Comparison of ENCODE assay signal across 1 cellular context in the genomic region with DNA sequence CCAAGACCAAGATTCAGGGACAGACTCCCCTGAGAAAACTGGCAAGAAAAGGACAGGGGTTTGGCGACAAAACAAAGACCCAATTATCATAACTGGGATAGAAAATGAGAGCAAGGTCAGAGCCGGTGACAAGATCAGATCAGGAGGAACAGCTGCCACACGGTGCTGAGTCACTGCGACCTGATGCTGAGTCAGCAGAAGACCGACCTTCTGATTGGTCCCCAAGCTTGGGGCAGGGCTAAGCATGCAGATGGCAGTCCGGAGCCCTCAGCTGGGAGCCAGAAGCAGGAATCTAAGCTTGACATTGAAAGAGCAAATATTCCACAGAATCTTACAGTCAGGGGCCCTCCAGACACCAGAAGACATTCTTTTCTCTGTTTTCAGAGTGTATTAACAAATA.
A peak's percentile ranks its signal among the peaks of the same experiment; 100 is the strongest.
TF ChIP-seq lines count a peak whose summit lies in the region.

No MANE protein-coding gene starts in this region.

TF ChIP-seq in K562, 482 proteins besides CTCF, POLR2A, EP300 and RAD21 (continued from another document and continues in another):
- TF ChIP-seq, protein P1, sequence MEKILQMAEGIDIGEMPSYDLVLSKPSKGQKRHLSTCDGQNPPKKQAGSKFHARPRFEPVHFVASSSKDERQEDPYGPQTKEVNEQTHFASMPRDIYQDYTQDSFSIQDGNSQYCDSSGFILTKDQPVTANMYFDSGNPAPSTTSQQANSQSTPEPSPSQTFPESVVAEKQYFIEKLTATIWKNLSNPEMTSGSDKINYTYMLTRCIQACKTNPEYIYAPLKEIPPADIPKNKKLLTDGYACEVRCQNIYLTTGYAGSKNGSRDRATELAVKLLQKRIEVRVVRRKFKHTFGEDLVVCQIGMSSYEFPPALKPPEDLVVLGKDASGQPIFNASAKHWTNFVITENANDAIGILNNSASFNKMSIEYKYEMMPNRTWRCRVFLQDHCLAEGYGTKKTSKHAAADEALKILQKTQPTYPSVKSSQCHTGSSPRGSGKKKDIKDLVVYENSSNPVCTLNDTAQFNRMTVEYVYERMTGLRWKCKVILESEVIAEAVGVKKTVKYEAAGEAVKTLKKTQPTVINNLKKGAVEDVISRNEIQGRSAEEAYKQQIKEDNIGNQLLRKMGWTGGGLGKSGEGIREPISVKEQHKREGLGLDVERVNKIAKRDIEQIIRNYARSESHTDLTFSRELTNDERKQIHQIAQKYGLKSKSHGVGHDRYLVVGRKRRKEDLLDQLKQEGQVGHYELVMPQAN (IDR thresholded peaks at IDR 0.05; ENCODE audit: borderline replicate concordance), result no peak; the same call in 1 of the 2 replicates
- TF ChIP-seq MTA3 (IDR thresholded peaks at IDR 0.05; ENCODE audit: borderline replicate concordance), result peak; percentile 23; the same call in 1 of the 2 replicates
- TF ChIP-seq TBL1XR1 (IDR thresholded peaks at IDR 0.05; ENCODE audit: low read length in 2 of 2), result peak in 1 of 2 experiments; percentile 72; a peak in 2 of 4 replicates
- peak; percentile 78 for TF ChIP-seq CBFA2T3 (IDR thresholded peaks at IDR 0.05)
- TF ChIP-seq TCF7 (IDR thresholded peaks at IDR 0.05; ENCODE audit: borderline replicate concordance), result no peak
- TF ChIP-seq CXXC5 (CRISPR knock-in tag; IDR thresholded peaks at IDR 0.05), result peak; percentile 42; the same call in 1 of the 2 replicates
- TF ChIP-seq NR3C1 (CRISPR knock-in tag; IDR thresholded peaks at IDR 0.05), result no peak
- TF ChIP-seq ZZZ3 (IDR thresholded peaks at IDR 0.05), result no peak
- TF ChIP-seq, protein P2, sequence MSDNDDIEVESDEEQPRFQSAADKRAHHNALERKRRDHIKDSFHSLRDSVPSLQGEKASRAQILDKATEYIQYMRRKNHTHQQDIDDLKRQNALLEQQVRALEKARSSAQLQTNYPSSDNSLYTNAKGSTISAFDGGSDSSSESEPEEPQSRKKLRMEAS (CRISPR knock-in tag; IDR thresholded peaks at IDR 0.05), result no peak
- peak; percentile 100 for TF ChIP-seq MAFG (tag; conservative IDR thresholded peaks at IDR 0.05)
- TF ChIP-seq KDM2B (CRISPR knock-in tag; IDR thresholded peaks at IDR 0.05), result no peak
- TF ChIP-seq CBFA2T2 (conservative IDR thresholded peaks at IDR 0.05), result peak; percentile 61
- TF ChIP-seq NCOA6 (IDR thresholded peaks at IDR 0.05), result no peak
- TF ChIP-seq, protein P3, sequence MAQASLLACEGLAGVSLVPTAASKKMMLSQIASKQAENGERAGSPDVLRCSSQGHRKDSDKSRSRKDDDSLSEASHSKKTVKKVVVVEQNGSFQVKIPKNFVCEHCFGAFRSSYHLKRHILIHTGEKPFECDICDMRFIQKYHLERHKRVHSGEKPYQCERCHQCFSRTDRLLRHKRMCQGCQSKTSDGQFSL (CRISPR knock-in tag; IDR thresholded peaks at IDR 0.05), result no peak
- TF ChIP-seq, protein P3 (tag; IDR thresholded peaks at IDR 0.05), result no peak
- TF ChIP-seq MBD2 (IDR thresholded peaks at IDR 0.05; ENCODE audit: borderline replicate concordance, low read depth), result peak; percentile 13; the same call in 1 of the 2 replicates
- TF ChIP-seq DACH1 (IDR thresholded peaks at IDR 0.05; ENCODE audit: partially characterized antibody), result peak; percentile 96
- TF ChIP-seq IFI16 (CRISPR knock-in tag; IDR thresholded peaks at IDR 0.05), result no peak
- TF ChIP-seq MAFF (IDR thresholded peaks at IDR 0.05; ENCODE audit: low read length), result peak; percentile 100
- TF ChIP-seq, protein P4, sequence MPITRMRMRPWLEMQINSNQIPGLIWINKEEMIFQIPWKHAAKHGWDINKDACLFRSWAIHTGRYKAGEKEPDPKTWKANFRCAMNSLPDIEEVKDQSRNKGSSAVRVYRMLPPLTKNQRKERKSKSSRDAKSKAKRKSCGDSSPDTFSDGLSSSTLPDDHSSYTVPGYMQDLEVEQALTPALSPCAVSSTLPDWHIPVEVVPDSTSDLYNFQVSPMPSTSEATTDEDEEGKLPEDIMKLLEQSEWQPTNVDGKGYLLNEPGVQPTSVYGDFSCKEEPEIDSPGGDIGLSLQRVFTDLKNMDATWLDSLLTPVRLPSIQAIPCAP (CRISPR knock-in tag; IDR thresholded peaks at IDR 0.05; ENCODE audit: borderline replicate concordance), result no peak
- no peak for TF ChIP-seq MCM5 (IDR thresholded peaks at IDR 0.05; ENCODE audit: low read depth)
- no peak for TF ChIP-seq CSDE1 (IDR thresholded peaks at IDR 0.05)
- TF ChIP-seq, protein P5, sequence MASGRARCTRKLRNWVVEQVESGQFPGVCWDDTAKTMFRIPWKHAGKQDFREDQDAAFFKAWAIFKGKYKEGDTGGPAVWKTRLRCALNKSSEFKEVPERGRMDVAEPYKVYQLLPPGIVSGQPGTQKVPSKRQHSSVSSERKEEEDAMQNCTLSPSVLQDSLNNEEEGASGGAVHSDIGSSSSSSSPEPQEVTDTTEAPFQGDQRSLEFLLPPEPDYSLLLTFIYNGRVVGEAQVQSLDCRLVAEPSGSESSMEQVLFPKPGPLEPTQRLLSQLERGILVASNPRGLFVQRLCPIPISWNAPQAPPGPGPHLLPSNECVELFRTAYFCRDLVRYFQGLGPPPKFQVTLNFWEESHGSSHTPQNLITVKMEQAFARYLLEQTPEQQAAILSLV (tag; IDR thresholded peaks at IDR 0.05), result no peak
- TF ChIP-seq, protein P6, sequence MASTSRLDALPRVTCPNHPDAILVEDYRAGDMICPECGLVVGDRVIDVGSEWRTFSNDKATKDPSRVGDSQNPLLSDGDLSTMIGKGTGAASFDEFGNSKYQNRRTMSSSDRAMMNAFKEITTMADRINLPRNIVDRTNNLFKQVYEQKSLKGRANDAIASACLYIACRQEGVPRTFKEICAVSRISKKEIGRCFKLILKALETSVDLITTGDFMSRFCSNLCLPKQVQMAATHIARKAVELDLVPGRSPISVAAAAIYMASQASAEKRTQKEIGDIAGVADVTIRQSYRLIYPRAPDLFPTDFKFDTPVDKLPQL (IDR thresholded peaks at IDR 0.05; ENCODE audit: extremely low read depth, insufficient read length), result no peak
- TF ChIP-seq, protein P7, sequence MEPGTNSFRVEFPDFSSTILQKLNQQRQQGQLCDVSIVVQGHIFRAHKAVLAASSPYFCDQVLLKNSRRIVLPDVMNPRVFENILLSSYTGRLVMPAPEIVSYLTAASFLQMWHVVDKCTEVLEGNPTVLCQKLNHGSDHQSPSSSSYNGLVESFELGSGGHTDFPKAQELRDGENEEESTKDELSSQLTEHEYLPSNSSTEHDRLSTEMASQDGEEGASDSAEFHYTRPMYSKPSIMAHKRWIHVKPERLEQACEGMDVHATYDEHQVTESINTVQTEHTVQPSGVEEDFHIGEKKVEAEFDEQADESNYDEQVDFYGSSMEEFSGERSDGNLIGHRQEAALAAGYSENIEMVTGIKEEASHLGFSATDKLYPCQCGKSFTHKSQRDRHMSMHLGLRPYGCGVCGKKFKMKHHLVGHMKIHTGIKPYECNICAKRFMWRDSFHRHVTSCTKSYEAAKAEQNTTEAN (CRISPR knock-in tag; IDR thresholded peaks at IDR 0.05), result no peak
- no peak for TF ChIP-seq ZNF77 (CRISPR knock-in tag; IDR thresholded peaks at IDR 0.05)
- TF ChIP-seq, protein P8, sequence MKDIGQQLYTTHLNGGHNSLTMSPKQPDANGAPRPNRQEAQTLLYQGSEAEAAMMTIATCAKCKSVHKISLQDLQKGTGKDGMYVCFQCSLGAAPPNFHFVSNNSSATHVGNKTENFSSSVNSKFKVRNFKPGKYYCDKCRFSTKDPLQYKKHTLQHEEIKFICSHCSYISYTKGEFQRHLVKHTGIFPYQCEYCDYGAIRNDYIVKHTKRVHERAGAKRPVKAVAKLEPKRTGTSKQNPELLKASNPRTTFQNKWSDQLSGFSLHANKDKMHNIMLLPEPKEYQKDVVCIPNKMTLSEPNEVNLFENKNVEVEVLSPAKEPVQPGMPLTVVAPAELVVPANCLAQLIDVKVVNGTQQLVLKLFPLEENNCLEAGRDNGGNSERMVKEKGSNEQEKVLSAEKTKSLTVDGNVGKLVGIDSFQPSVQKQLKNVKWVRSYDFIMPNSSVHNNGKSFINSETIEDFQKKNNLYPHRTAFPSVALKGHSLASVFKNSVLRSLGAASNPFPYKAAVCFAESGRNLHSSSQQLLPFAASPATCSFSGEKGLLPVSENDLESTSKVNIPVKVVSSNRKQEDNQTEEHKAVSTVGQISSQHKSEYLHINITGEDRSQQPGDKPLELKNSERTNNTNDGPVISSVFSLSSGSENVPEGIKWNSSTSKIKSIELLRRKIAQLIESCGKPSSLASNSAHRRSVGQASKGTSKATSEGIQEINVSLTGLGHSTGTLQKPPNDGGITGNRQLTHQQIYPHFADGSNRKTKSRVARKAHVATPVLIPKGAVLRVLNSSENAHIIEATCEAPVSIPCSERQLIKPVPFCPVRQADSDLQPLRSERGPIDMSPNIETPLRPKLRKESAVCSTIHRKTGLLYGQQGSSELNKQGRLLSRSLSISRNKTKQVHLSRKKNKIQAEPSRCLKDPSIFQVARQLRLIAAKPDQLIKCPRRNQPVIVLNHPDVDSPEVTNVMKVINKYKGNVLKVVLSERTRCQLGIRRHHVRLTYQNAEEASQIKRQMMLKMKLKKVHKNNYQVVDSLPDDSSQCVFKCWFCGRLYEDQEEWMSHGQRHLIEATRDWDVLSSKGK (CRISPR knock-in tag; IDR thresholded peaks at IDR 0.05), result no peak
- TF ChIP-seq L3MBTL2 (IDR thresholded peaks at IDR 0.05), result peak; percentile 62
- TF ChIP-seq ZNF584 (CRISPR knock-in tag; IDR thresholded peaks at IDR 0.05; ENCODE audit: low read depth), result no peak
- no peak for TF ChIP-seq KAT2B (IDR thresholded peaks at IDR 0.05; ENCODE audit: low read depth, low read length)
- no peak for TF ChIP-seq CEBPG (CRISPR knock-in tag; IDR thresholded peaks at IDR 0.05)
- no peak for TF ChIP-seq CEBPG (tag; conservative IDR thresholded peaks at IDR 0.05 in 1 of 2, IDR thresholded peaks at IDR 0.05 in 1 of 2)
- TF ChIP-seq, protein P9, sequence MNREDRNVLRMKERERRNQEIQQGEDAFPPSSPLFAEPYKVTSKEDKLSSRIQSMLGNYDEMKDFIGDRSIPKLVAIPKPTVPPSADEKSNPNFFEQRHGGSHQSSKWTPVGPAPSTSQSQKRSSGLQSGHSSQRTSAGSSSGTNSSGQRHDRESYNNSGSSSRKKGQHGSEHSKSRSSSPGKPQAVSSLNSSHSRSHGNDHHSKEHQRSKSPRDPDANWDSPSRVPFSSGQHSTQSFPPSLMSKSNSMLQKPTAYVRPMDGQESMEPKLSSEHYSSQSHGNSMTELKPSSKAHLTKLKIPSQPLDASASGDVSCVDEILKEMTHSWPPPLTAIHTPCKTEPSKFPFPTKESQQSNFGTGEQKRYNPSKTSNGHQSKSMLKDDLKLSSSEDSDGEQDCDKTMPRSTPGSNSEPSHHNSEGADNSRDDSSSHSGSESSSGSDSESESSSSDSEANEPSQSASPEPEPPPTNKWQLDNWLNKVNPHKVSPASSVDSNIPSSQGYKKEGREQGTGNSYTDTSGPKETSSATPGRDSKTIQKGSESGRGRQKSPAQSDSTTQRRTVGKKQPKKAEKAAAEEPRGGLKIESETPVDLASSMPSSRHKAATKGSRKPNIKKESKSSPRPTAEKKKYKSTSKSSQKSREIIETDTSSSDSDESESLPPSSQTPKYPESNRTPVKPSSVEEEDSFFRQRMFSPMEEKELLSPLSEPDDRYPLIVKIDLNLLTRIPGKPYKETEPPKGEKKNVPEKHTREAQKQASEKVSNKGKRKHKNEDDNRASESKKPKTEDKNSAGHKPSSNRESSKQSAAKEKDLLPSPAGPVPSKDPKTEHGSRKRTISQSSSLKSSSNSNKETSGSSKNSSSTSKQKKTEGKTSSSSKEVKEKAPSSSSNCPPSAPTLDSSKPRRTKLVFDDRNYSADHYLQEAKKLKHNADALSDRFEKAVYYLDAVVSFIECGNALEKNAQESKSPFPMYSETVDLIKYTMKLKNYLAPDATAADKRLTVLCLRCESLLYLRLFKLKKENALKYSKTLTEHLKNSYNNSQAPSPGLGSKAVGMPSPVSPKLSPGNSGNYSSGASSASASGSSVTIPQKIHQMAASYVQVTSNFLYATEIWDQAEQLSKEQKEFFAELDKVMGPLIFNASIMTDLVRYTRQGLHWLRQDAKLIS (CRISPR knock-in tag; IDR thresholded peaks at IDR 0.05), result no peak
- peak; percentile 46 for TF ChIP-seq NFYB (IDR thresholded peaks at IDR 0.05; ENCODE audit: extremely low read depth, insufficient read length)
- TF ChIP-seq, protein P10, sequence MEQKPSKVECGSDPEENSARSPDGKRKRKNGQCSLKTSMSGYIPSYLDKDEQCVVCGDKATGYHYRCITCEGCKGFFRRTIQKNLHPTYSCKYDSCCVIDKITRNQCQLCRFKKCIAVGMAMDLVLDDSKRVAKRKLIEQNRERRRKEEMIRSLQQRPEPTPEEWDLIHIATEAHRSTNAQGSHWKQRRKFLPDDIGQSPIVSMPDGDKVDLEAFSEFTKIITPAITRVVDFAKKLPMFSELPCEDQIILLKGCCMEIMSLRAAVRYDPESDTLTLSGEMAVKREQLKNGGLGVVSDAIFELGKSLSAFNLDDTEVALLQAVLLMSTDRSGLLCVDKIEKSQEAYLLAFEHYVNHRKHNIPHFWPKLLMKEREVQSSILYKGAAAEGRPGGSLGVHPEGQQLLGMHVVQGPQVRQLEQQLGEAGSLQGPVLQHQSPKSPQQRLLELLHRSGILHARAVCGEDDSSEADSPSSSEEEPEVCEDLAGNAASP (IDR thresholded peaks at IDR 0.05), result no peak
- TF ChIP-seq TEAD1 (CRISPR knock-in tag; IDR thresholded peaks at IDR 0.05), result no peak
- peak; percentile 83; the same call in 1 of the 2 replicates for TF ChIP-seq SMARCE1 (IDR thresholded peaks at IDR 0.05)
- no peak for TF ChIP-seq NUFIP1 (IDR thresholded peaks at IDR 0.05; ENCODE audit: partially characterized antibody)
- no peak for TF ChIP-seq ZNF3 (CRISPR knock-in tag; IDR thresholded peaks at IDR 0.05)
- TF ChIP-seq, protein P11, sequence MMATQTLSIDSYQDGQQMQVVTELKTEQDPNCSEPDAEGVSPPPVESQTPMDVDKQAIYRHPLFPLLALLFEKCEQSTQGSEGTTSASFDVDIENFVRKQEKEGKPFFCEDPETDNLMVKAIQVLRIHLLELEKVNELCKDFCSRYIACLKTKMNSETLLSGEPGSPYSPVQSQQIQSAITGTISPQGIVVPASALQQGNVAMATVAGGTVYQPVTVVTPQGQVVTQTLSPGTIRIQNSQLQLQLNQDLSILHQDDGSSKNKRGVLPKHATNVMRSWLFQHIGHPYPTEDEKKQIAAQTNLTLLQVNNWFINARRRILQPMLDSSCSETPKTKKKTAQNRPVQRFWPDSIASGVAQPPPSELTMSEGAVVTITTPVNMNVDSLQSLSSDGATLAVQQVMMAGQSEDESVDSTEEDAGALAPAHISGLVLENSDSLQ (IDR thresholded peaks at IDR 0.05), result peak; percentile 54; the same call in 1 of the 2 replicates
- peak; percentile 37; the same call in 1 of the 2 replicates for TF ChIP-seq JUNB (CRISPR knock-in tag; conservative IDR thresholded peaks at IDR 0.05)
- peak; percentile 74; the same call in 1 of the 2 replicates for TF ChIP-seq ESRRA (IDR thresholded peaks at IDR 0.05; ENCODE audit: borderline replicate concordance, low read depth)
- TF ChIP-seq MTF1 (CRISPR knock-in tag; IDR thresholded peaks at IDR 0.05; ENCODE audit: borderline replicate concordance), result no peak
- no peak for TF ChIP-seq XRCC5 (IDR thresholded peaks at IDR 0.05; ENCODE audit: low read depth, low read length)
- TF ChIP-seq FOS (IDR thresholded peaks at IDR 0.05; ENCODE audit: extremely low read depth, insufficient read length), result peak; percentile 59
- TF ChIP-seq ZBTB17 (CRISPR knock-in tag; IDR thresholded peaks at IDR 0.05), result no peak
